In genomic region chr15:68252925-68253534, GRCh38 we compare ENCODE assay signal across 8 cellular contexts. TPM values are rescaled to one million over a fixed set of nuclear protein-coding genes. Genes with fewer than 3 reads are reported as not detected.
DNase-seq lines count a peak whose midpoint lies in the region; ATAC-seq and TF ChIP-seq lines count a peak whose summit lies in the region.

No MANE protein-coding gene starts in this region.

- POLR2A ChIA-PET in HEK293T (lab: Yijun Ruan, JAX) = interaction anchor here (1.0 to 1.6 kb wide), 3 partner anchors 18 to 25 kb away, joined by 4 to 12 read pairs (median 5); partner anchors contain the start of gene FEM1B

- H3K4me2 ChIP-seq in parathyroid adenoma (ENCODE audit: low read length) = peak overlapping the region; percentile 22

- H3K9me3 ChIP-seq in parathyroid adenoma (ENCODE audit: control insufficient read depth, low read length) = no peaks in the 10 kb centered on the region

- no peak overlapping the region for H3K27ac ChIP-seq in foreskin keratinocyte
- no peak overlapping the region for H3K27ac ChIP-seq in parathyroid adenoma

- no peak overlapping the region for H3K4me3 ChIP-seq in parathyroid adenoma (ENCODE audit: low read depth, low read length)

- no peak overlapping the region for H3K9ac ChIP-seq in parathyroid adenoma

- no peaks in the 10 kb centered on the region for H3K79me2 ChIP-seq in parathyroid adenoma

- H2AFZ ChIP-seq in parathyroid adenoma = no peak overlapping the region

- peak; percentile 99 for TF ChIP-seq CTCF in foreskin keratinocyte (conservative IDR thresholded peaks at IDR 0.05)
- TF ChIP-seq CTCF in parathyroid adenoma (IDR thresholded peaks at IDR 0.05) = peak; percentile 75

- DNase-seq in Caki2 (ENCODE audit: low read depth) = peak; percentile 47
- peak; percentile 62 for DNase-seq in HEK293T (ENCODE audit: extremely low spot score)
- peak; percentile 79 to 87 for DNase-seq in NCI-H524 (lab: John Stamatoyannopoulos, UW)
- peak; percentile 21 for DNase-seq in activated CD4-positive, alpha-beta T cell treated with anti-CD3 and anti-CD28 coated beads, Interleukin-2, amount 50 U/mL, for 1 hour
- peak in 1 of 2 donors; percentile 71 for DNase-seq in foreskin keratinocyte

- in situ Hi-C loops in Caki2 (cut with HindIII; ENCODE audit: low pct_unique_long_range_greater_than_20kb, low sequenced_read_pairs) = no loop called here

- ATAC-seq in foreskin keratinocyte (peak; percentile 48), HG03342 (IDR thresholded peaks at IDR 0.05; ENCODE audit: unreplicated experiment) (no peak), GM21423 (IDR thresholded peaks at IDR 0.05; ENCODE audit: unreplicated experiment) (no peak)

- H3K4me1 ChIP-seq in foreskin keratinocyte (peaks cover 3% of the 10 kb centered on the region), parathyroid adenoma (no peaks in the 10 kb centered on the region)

- H3K36me3 ChIP-seq in parathyroid adenoma (ENCODE audit: control insufficient read depth, insufficient read depth, low read length) = no peaks in the 10 kb centered on the region

- H3K27me3 ChIP-seq in foreskin keratinocyte (no peaks in the 10 kb centered on the region), parathyroid adenoma (ENCODE audit: control insufficient read depth, insufficient read depth, low read length) (no peaks in the 10 kb centered on the region)

- CTCF ChIA-PET in HEK293T (lab: Yijun Ruan, JAX) = interaction anchor here (0.6 to 3.3 kb wide), 19 partner anchors 9 to 515 kb away, joined by 3 to 49 read pairs (median 4); no protein-coding TSS in a partner anchor

TF ChIP-seq in HEK293T, 16 proteins besides CTCF, POLR2A, EP300 and RAD21:
- TF ChIP-seq SUZ12 (IDR thresholded peaks at IDR 0.05) (no peak), FOXM1 (IDR thresholded peaks at IDR 0.05; ENCODE audit: borderline replicate concordance) (no peak), ARNT (IDR thresholded peaks at IDR 0.05) (no peak), NFRKB (IDR thresholded peaks at IDR 0.05) (no peak), FOXK2 (IDR thresholded peaks at IDR 0.05) (no peak), BHLHE40 (IDR thresholded peaks at IDR 0.05; ENCODE audit: borderline replicate concordance) (no peak), LEF1 (IDR thresholded peaks at IDR 0.05; ENCODE audit: borderline replicate concordance) (no peak), PKNOX1 (IDR thresholded peaks at IDR 0.05) (no peak), CTBP1 (IDR thresholded peaks at IDR 0.05; ENCODE audit: borderline replicate concordance) (no peak), ZNF384 (IDR thresholded peaks at IDR 0.05) (no peak), HDGF (IDR thresholded peaks at IDR 0.05; ENCODE audit: borderline replicate concordance) (no peak), SP1 (IDR thresholded peaks at IDR 0.05) (no peak), TARDBP (IDR thresholded peaks at IDR 0.05) (no peak), FOXA1 (IDR thresholded peaks at IDR 0.05) (no peak), L3MBTL2 (conservative IDR thresholded peaks at IDR 0.05) (no peak), ELF4 (IDR thresholded peaks at IDR 0.05) (no peak)
TF ChIP-seq in HEK293T: peak in this region for 0.

RNA-seq across cellular contexts. Expression of gene CLN6, which starts 23.5 kb away (rescaled TPM):
- total RNA-seq in Caki2 (2014; rRNA removed; shearing (Covaris generic); ENCODE audit: low replicate concordance) = 15.9 and 16.8 TPM in 2 replicates
- 27.5 and 29.8 TPM in 2 replicates for total RNA-seq in foreskin keratinocyte
- polyA plus RNA-seq in foreskin keratinocyte = 35.9 and 36.5 TPM in 2 replicates

RNA-seq across cellular contexts. Expression of gene FEM1B, which starts 24.5 kb away (rescaled TPM):
- 12.0 and 15.9 TPM in 2 replicates for total RNA-seq in Caki2 (2014; rRNA removed; shearing (Covaris generic); ENCODE audit: low replicate concordance)
- 42.6 and 44.5 TPM in 2 replicates for total RNA-seq in foreskin keratinocyte
- polyA plus RNA-seq in foreskin keratinocyte = 7.9 and 9.0 TPM in 2 replicates

RNA-seq across cellular contexts. Expression of gene CALML4, which starts 47.9 kb away (rescaled TPM):
- total RNA-seq in Caki2 (2014; rRNA removed; shearing (Covaris generic); ENCODE audit: low replicate concordance) = 0.27 and 1.8 TPM in 2 replicates
- total RNA-seq in foreskin keratinocyte = 4.3 and 4.4 TPM in 2 replicates
- polyA plus RNA-seq in foreskin keratinocyte = 5.5 and 8.1 TPM in 2 replicates
